In genomic region chr1:226772456-226773139, GRCh38 we compare ENCODE assay signal across 1 cellular context.
TF ChIP-seq lines count a peak whose summit lies in the region.

No MANE protein-coding gene starts in this region.

TF ChIP-seq in GM12878, 131 proteins besides CTCF, POLR2A, EP300 and RAD21 (continued from another document and continues in another):
- no peak for TF ChIP-seq HSF1 (IDR thresholded peaks at IDR 0.05; ENCODE audit: low read depth, low read length)
- TF ChIP-seq BCL3 (IDR thresholded peaks at IDR 0.05; ENCODE audit: borderline replicate concordance, insufficient read depth, low read depth, low read length, poor library complexity, severe bottlenecking): no peak
- no peak for TF ChIP-seq CBX5 (IDR thresholded peaks at IDR 0.05; ENCODE audit: low read depth)
- TF ChIP-seq CHD1 (IDR thresholded peaks at IDR 0.05; ENCODE audit: low read depth, low read length): no peak
- TF ChIP-seq CUX1 (IDR thresholded peaks at IDR 0.05; ENCODE audit: insufficient replicate concordance, low read depth, low read length): no peak
- TF ChIP-seq BHLHE40 (IDR thresholded peaks at IDR 0.05; ENCODE audit: borderline replicate concordance in 1 of 2, low read depth in 2 of 2, low read length in 1 of 2): peak; percentile 9 to 23; a peak in 1 of 4 replicates
- TF ChIP-seq ATF2 (IDR thresholded peaks at IDR 0.05; ENCODE audit: low read length): 0 out of 2 replicates have a peak, but pooled peaks have one; percentile 29
- TF ChIP-seq RB1 (IDR thresholded peaks at IDR 0.05; ENCODE audit: borderline replicate concordance): no peak
- TF ChIP-seq HDAC6 (IDR thresholded peaks at IDR 0.05; ENCODE audit: unreplicated experiment): no peak
- peak; percentile 40; the same call in 1 of the 2 replicates for TF ChIP-seq NR2F1 (conservative IDR thresholded peaks at IDR 0.05)
- peak; percentile 76 to 82 for TF ChIP-seq IKZF2 (IDR thresholded peaks at IDR 0.05)
- peak; percentile 42; the same call in 1 of the 2 replicates for TF ChIP-seq RAD51 (IDR thresholded peaks at IDR 0.05)
- TF ChIP-seq PBX3 (IDR thresholded peaks at IDR 0.05; ENCODE audit: insufficient replicate concordance, low read depth, low read length): no peak
- no peak for TF ChIP-seq MTA3 (IDR thresholded peaks at IDR 0.05; ENCODE audit: borderline replicate concordance, low read length)
- no peak for TF ChIP-seq BRCA1 (IDR thresholded peaks at IDR 0.05; ENCODE audit: low read depth, low read length)
- TF ChIP-seq ETV6 (conservative IDR thresholded peaks at IDR 0.05 in 1 of 2, IDR thresholded peaks at IDR 0.05 in 1 of 2; ENCODE audit: borderline replicate concordance in 1 of 2, low read depth in 1 of 2): peak in 1 of 2 experiments; percentile 57; a peak in 1 of 4 replicates
- no peak for TF ChIP-seq POU2F2 (IDR thresholded peaks at IDR 0.05; ENCODE audit: borderline replicate concordance, low read depth, low read length)
- TF ChIP-seq DPF2 (IDR thresholded peaks at IDR 0.05): 0 out of 2 replicates have a peak, but pooled peaks have one; percentile 35
- TF ChIP-seq JUNB (IDR thresholded peaks at IDR 0.05): no peak
- no peak for TF ChIP-seq IRF4 (IDR thresholded peaks at IDR 0.05; ENCODE audit: low read depth, low read length)
- no peak for TF ChIP-seq YBX1 (IDR thresholded peaks at IDR 0.05)
- no peak for TF ChIP-seq CHD4 (IDR thresholded peaks at IDR 0.05)
- 0 out of 2 replicates have a peak, but pooled peaks have one; percentile 11 for TF ChIP-seq ZNF687 (IDR thresholded peaks at IDR 0.05)
- 0 out of 2 replicates have a peak, but pooled peaks have one; percentile 41 for TF ChIP-seq MLLT1 (IDR thresholded peaks at IDR 0.05)
- no peak for TF ChIP-seq ATF7 (IDR thresholded peaks at IDR 0.05; ENCODE audit: low read depth)
- no peak for TF ChIP-seq CBFB (IDR thresholded peaks at IDR 0.05; ENCODE audit: low read depth)
- no peak for TF ChIP-seq PAX5 (IDR thresholded peaks at IDR 0.05; ENCODE audit: borderline replicate concordance, low read depth, low read length)
- no peak for TF ChIP-seq CHD2 (IDR thresholded peaks at IDR 0.05; ENCODE audit: borderline replicate concordance, low read depth, low read length)
- TF ChIP-seq ZNF274 (IDR thresholded peaks at IDR 0.05; ENCODE audit: insufficient read depth, insufficient read length): no peak
- TF ChIP-seq TBL1XR1 (IDR thresholded peaks at IDR 0.05; ENCODE audit: low read depth, low read length): no peak
- no peak for TF ChIP-seq JUND (IDR thresholded peaks at IDR 0.05; ENCODE audit: low read depth, low read length)
- no peak for TF ChIP-seq BACH1 (IDR thresholded peaks at IDR 0.05; ENCODE audit: borderline replicate concordance)
- TF ChIP-seq MEF2B (IDR thresholded peaks at IDR 0.05; ENCODE audit: partially characterized antibody, poor library complexity, severe bottlenecking): peak; percentile 86
- no peak for TF ChIP-seq NR2C1 (IDR thresholded peaks at IDR 0.05)
- peak; percentile 88 for TF ChIP-seq EED (IDR thresholded peaks at IDR 0.05; ENCODE audit: low read depth)
- TF ChIP-seq SPI1 (IDR thresholded peaks at IDR 0.05; ENCODE audit: borderline replicate concordance, insufficient read depth, low read depth, low read length): no peak
- no peak for TF ChIP-seq SREBF1 (IDR thresholded peaks at IDR 0.05; ENCODE audit: low read length)
- TF ChIP-seq RELB (IDR thresholded peaks at IDR 0.05; ENCODE audit: low read depth): 0 out of 2 replicates have a peak, but pooled peaks have one; percentile 50
- no peak for TF ChIP-seq E4F1 (IDR thresholded peaks at IDR 0.05; ENCODE audit: borderline replicate concordance, partially characterized antibody)
- TF ChIP-seq CBX3 (IDR thresholded peaks at IDR 0.05; ENCODE audit: borderline replicate concordance, low read depth): no peak
- TF ChIP-seq NFXL1 (IDR thresholded peaks at IDR 0.05; ENCODE audit: borderline replicate concordance): no peak
